2 cellular contexts compared by ENCODE assay signal in genomic region chr18:58995663-58996062, GRCh38.
TF ChIP-seq lines count a peak whose summit lies in the region.

No MANE protein-coding gene starts in this region.

TF ChIP-seq in A549, 52 proteins besides CTCF, POLR2A, EP300 and RAD21:
- TF ChIP-seq REST (IDR thresholded peaks at IDR 0.05) (no peak), E2F6 (IDR thresholded peaks at IDR 0.05; ENCODE audit: borderline replicate concordance, low read depth) (no peak), NFE2L2 (conservative IDR thresholded peaks at IDR 0.05; ENCODE audit: low read length) (no peak), RARB (CRISPR knock-in tag; IDR thresholded peaks at IDR 0.05) (no peak), JUN (IDR thresholded peaks at IDR 0.05) (no peak), TP53 (CRISPR knock-in tag; IDR thresholded peaks at IDR 0.05) (no peak), PHF8 (IDR thresholded peaks at IDR 0.05; ENCODE audit: borderline replicate concordance, low read depth) (no peak), CHD2 (IDR thresholded peaks at IDR 0.05; ENCODE audit: low read length, partially characterized antibody) (no peak), EHMT2 (IDR thresholded peaks at IDR 0.05; ENCODE audit: low read depth) (no peak), MAFK (IDR thresholded peaks at IDR 0.05; ENCODE audit: partially characterized antibody) (no peak), ELK1 (IDR thresholded peaks at IDR 0.05; ENCODE audit: low read depth, low read length) (no peak), BCL3 (IDR thresholded peaks at IDR 0.05) (no peak), BHLHE40 (IDR thresholded peaks at IDR 0.05; ENCODE audit: low read depth, low read length) (no peak), RCOR1 (IDR thresholded peaks at IDR 0.05; ENCODE audit: low read depth, low read length) (no peak)

TF ChIP-seq in IMR-90, 13 proteins besides CTCF, POLR2A, EP300 and RAD21:
- TF ChIP-seq NFE2L2 (IDR thresholded peaks at IDR 0.05; ENCODE audit: low read depth, low read length) = no peak
- TF ChIP-seq BHLHE40 (IDR thresholded peaks at IDR 0.05; ENCODE audit: low read depth, low read length) = no peak
- TF ChIP-seq CHD1 (IDR thresholded peaks at IDR 0.05; ENCODE audit: low read depth, low read length) = no peak
- no peak for TF ChIP-seq FOS (IDR thresholded peaks at IDR 0.05; ENCODE audit: low read depth, low read length)
- no peak for TF ChIP-seq ELK1 (IDR thresholded peaks at IDR 0.05; ENCODE audit: borderline replicate concordance, low read depth, low read length)
- no peak for TF ChIP-seq MAFK (IDR thresholded peaks at IDR 0.05; ENCODE audit: low read depth, low read length)
- TF ChIP-seq MAZ (IDR thresholded peaks at IDR 0.05; ENCODE audit: borderline replicate concordance, low read depth, low read length) = no peak
- no peak for TF ChIP-seq CEBPB (IDR thresholded peaks at IDR 0.05; ENCODE audit: low read depth, low read length)
- no peak for TF ChIP-seq RFX5 (IDR thresholded peaks at IDR 0.05; ENCODE audit: low read depth, low read length)
- no peak for TF ChIP-seq SMC3 (IDR thresholded peaks at IDR 0.05; ENCODE audit: low read depth, low read length)
- TF ChIP-seq MXI1 (IDR thresholded peaks at IDR 0.05; ENCODE audit: borderline replicate concordance, low read depth, low read length) = no peak
- TF ChIP-seq RCOR1 (IDR thresholded peaks at IDR 0.05; ENCODE audit: insufficient replicate concordance, low read length) = no peak
- no peak for TF ChIP-seq USF2 (IDR thresholded peaks at IDR 0.05; ENCODE audit: low read depth, low read length)
